15 cellular contexts compared by ENCODE assay signal in the genomic region with DNA sequence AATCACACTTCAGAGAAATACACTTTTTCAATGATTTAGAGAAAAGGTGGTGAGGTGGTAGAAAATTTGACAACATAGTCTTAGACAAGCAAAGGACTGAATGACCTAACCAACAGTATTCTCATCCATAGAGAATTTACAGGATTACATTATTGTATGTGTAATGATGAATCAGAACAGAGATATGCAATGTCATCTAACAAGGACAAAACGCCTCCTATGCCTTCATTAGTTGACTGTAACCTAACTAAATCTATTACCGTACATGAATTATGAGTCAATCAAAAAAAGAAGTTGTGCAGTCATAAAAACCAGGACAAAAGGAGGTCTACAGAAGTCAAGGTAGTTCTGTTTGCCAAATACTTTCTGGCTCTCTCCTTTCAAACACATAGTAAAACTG.
DNase-seq lines count a peak whose midpoint lies in the region; ATAC-seq and TF ChIP-seq lines count a peak whose summit lies in the region.
"Had no signal": no experiment of that assay in that cellular context is flagged by ENCODE, and none has a peak within 500 bp of the region (broad histone marks: within the 10 kb centered on the region; RNA-seq: fewer than 3 reads in every experiment).

No MANE protein-coding gene starts in this region.

- DNase-seq in AG20443 (ENCODE audit: low spot score) (peak; percentile 70), NCI-H226 (peak; percentile 5), cardiac fibroblast (ENCODE audit: low read depth in 2 of 2) (peak; percentile 4 to 83), kidney tubule cell (ENCODE audit: low spot score) (peak; percentile 89), COR-L47 (lab: John Stamatoyannopoulos, UW) (no peak), NCI-H446 treated with DMSO at 0.1 percent for 48 hours (lab: John Stamatoyannopoulos, UW) (no peak), T-helper 9 cell (no peak), psoas muscle (no peak)
- DNase-seq: activated CD4-positive, alpha-beta memory T cell treated with anti-CD3 and anti-CD28 coated beads, Interleukin-2, amount 10 ng/mL, durations not matched to agents 7 days and 5 days; activated gamma-delta T cell; erythroblast; NCI-H526; ovary had no signal

- H3K4me3 ChIP-seq in cardiac fibroblast (replicated peaks in 1 of 2; ENCODE audit: low read depth in 2 of 2, low read length in 2 of 2) (no peak overlapping the region), psoas muscle (no peak overlapping the region)
- H3K4me3 ChIP-seq: BLaER1 treated with 17β-estradiol and CSF1 and Interleukin-3, amounts not matched to agents 10 nM and 100 nM; ovary had no signal

- TF ChIP-seq CTCF in cardiac fibroblast (IDR thresholded peaks at IDR 0.05; ENCODE audit: low read depth, low read length) = no peak
- no peak for TF ChIP-seq CTCF in psoas muscle (IDR thresholded peaks at IDR 0.05)

- no peaks in the 10 kb centered on the region for H3K9me3 ChIP-seq in psoas muscle
- H3K9me3 ChIP-seq: ovary had no signal

- no peaks in the 10 kb centered on the region for H3K4me1 ChIP-seq in psoas muscle
- H3K4me1 ChIP-seq: BLaER1 treated with 17β-estradiol and CSF1 and Interleukin-3, amounts not matched to agents 10 nM and 100 nM had no signal

- no peak for ATAC-seq in psoas muscle
- ATAC-seq: Right ventricle myocardium inferior had no signal

- H3K36me3 ChIP-seq in psoas muscle (ENCODE audit: insufficient read depth in 1 of 2, low read depth in 1 of 2) = no peaks in the 10 kb centered on the region
- H3K36me3 ChIP-seq: BLaER1 treated with 17β-estradiol and CSF1 and Interleukin-3, amounts not matched to agents 10 nM and 100 nM; ovary had no signal

- H3K27me3 ChIP-seq in psoas muscle (ENCODE audit: insufficient read depth in 3 of 3, low read length in 2 of 3) = no peaks in the 10 kb centered on the region
- H3K27me3 ChIP-seq: BLaER1 treated with 17β-estradiol and CSF1 and Interleukin-3, amounts not matched to agents 10 nM and 100 nM; ovary had no signal

- 76 to 78% (median 78%) methylated on average over 2 of the region's 2 CpGs for WGBS in psoas muscle, 3 donors

- intact Hi-C loops in psoas muscle (cut with DNase I) = no loop called here

- no peak overlapping the region for H3K27ac ChIP-seq in psoas muscle
- H3K27ac ChIP-seq: BLaER1 treated with 17β-estradiol and CSF1 and Interleukin-3, amounts not matched to agents 10 nM and 100 nM; ovary had no signal

Comparison
In these comparisons a context has a peak if more than half of its experiments do, and no peak if none do; other contexts are left out.
1. DNase-seq: peak in AG20443 (single experiment), NCI-H226 (single experiment), cardiac fibroblast (2 of 2) and kidney tubule cell (single experiment); none in COR-L47 (single experiment), NCI-H446 treated with DMSO at 0.1 percent for 48 hours (single experiment), T-helper 9 cell (single experiment) and psoas muscle (0 of 2).